Comparison of ENCODE assay signal across 1 cellular context in the genomic region with DNA sequence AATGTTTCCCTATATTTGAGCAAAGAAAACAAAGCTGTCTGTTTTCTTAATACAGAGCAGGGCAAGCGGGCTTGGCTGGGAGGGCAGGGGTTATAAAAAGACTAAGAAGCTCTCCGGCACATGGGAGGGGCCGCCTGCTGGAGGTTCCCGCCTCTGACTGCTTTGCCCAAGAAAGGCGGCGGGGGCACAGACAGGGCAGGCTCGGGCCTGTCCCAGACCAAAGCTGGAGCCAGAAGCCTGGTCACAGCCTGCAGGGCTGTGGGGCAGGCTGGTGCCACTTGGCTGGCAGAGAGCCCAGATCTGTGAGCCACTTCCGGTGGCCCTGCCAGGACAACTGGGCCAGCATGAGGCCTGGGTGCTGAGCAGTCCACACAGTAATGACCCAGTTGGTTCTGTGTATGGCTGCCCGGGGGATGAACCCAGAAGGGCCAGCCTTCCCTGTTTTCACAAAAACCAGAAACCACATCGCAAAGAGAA.
TF ChIP-seq lines count a peak whose summit lies in the region.

No MANE protein-coding gene starts in this region.

TF ChIP-seq in HepG2, 621 proteins besides CTCF, POLR2A, EP300 and RAD21 (continued from another document and continues in another):
- TF ChIP-seq, protein P1, sequence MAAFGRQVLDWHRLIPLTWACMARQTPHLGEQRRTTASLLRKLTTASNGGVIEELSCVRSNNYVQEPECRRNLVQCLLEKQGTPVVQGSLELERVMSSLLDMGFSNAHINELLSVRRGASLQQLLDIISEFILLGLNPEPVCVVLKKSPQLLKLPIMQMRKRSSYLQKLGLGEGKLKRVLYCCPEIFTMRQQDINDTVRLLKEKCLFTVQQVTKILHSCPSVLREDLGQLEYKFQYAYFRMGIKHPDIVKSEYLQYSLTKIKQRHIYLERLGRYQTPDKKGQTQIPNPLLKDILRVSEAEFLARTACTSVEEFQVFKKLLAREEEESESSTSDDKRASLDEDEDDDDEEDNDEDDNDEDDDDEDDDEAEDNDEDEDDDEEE (CRISPR knock-in tag; IDR thresholded peaks at IDR 0.05) = no peak
- TF ChIP-seq, protein P2, sequence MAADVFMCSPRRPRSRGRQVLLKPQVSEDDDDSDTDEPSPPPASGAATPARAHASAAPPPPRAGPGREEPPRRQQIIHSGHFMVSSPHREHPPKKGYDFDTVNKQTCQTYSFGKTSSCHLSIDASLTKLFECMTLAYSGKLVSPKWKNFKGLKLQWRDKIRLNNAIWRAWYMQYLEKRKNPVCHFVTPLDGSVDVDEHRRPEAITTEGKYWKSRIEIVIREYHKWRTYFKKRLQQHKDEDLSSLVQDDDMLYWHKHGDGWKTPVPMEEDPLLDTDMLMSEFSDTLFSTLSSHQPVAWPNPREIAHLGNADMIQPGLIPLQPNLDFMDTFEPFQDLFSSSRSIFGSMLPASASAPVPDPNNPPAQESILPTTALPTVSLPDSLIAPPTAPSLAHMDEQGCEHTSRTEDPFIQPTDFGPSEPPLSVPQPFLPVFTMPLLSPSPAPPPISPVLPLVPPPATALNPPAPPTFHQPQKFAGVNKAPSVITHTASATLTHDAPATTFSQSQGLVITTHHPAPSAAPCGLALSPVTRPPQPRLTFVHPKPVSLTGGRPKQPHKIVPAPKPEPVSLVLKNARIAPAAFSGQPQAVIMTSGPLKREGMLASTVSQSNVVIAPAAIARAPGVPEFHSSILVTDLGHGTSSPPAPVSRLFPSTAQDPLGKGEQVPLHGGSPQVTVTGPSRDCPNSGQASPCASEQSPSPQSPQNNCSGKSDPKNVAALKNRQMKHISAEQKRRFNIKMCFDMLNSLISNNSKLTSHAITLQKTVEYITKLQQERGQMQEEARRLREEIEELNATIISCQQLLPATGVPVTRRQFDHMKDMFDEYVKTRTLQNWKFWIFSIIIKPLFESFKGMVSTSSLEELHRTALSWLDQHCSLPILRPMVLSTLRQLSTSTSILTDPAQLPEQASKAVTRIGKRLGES (CRISPR knock-in tag; IDR thresholded peaks at IDR 0.05; ENCODE audit: borderline replicate concordance) = no peak
- no peak for TF ChIP-seq ZNF260 (CRISPR knock-in tag; IDR thresholded peaks at IDR 0.05; ENCODE audit: borderline replicate concordance, low read depth)
- TF ChIP-seq, protein P3, sequence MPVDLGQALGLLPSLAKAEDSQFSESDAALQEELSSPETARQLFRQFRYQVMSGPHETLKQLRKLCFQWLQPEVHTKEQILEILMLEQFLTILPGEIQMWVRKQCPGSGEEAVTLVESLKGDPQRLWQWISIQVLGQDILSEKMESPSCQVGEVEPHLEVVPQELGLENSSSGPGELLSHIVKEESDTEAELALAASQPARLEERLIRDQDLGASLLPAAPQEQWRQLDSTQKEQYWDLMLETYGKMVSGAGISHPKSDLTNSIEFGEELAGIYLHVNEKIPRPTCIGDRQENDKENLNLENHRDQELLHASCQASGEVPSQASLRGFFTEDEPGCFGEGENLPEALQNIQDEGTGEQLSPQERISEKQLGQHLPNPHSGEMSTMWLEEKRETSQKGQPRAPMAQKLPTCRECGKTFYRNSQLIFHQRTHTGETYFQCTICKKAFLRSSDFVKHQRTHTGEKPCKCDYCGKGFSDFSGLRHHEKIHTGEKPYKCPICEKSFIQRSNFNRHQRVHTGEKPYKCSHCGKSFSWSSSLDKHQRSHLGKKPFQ (CRISPR knock-in tag; IDR thresholded peaks at IDR 0.05; ENCODE audit: insufficient replicate concordance) = no peak
- TF ChIP-seq ZNF891 (CRISPR knock-in tag; IDR thresholded peaks at IDR 0.05) = no peak
- TF ChIP-seq ZMAT5 (CRISPR knock-in tag; IDR thresholded peaks at IDR 0.05; ENCODE audit: borderline replicate concordance, low read depth) = no peak
- no peak for TF ChIP-seq DZIP1 (CRISPR knock-in tag; IDR thresholded peaks at IDR 0.05)
- TF ChIP-seq ZNF101 (CRISPR knock-in tag; IDR thresholded peaks at IDR 0.05; ENCODE audit: borderline replicate concordance, low read depth) = peak; percentile 47; the same call in 1 of the 2 replicates
- no peak for TF ChIP-seq ZNF674 (CRISPR knock-in tag; IDR thresholded peaks at IDR 0.05; ENCODE audit: low read depth)
- TF ChIP-seq ZHX2 (IDR thresholded peaks at IDR 0.05; ENCODE audit: low read depth) = no peak
- TF ChIP-seq ZHX2 (CRISPR knock-in tag; IDR thresholded peaks at IDR 0.05; ENCODE audit: borderline replicate concordance) = no peak
- no peak; the same call in 1 of the 2 replicates for TF ChIP-seq JUN (CRISPR knock-in tag; IDR thresholded peaks at IDR 0.05)
- no peak for TF ChIP-seq HDAC6 (IDR thresholded peaks at IDR 0.05; ENCODE audit: low read depth, low read length)
- TF ChIP-seq THAP7 (CRISPR knock-in tag; IDR thresholded peaks at IDR 0.05) = no peak
- TF ChIP-seq, protein P4, sequence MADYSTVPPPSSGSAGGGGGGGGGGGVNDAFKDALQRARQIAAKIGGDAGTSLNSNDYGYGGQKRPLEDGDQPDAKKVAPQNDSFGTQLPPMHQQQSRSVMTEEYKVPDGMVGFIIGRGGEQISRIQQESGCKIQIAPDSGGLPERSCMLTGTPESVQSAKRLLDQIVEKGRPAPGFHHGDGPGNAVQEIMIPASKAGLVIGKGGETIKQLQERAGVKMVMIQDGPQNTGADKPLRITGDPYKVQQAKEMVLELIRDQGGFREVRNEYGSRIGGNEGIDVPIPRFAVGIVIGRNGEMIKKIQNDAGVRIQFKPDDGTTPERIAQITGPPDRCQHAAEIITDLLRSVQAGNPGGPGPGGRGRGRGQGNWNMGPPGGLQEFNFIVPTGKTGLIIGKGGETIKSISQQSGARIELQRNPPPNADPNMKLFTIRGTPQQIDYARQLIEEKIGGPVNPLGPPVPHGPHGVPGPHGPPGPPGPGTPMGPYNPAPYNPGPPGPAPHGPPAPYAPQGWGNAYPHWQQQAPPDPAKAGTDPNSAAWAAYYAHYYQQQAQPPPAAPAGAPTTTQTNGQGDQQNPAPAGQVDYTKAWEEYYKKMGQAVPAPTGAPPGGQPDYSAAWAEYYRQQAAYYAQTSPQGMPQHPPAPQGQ (CRISPR knock-in tag; IDR thresholded peaks at IDR 0.05; ENCODE audit: borderline replicate concordance) = no peak
- TF ChIP-seq, protein P5, sequence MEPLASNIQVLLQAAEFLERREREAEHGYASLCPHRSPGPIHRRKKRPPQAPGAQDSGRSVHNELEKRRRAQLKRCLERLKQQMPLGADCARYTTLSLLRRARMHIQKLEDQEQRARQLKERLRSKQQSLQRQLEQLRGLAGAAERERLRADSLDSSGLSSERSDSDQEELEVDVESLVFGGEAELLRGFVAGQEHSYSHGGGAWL (CRISPR knock-in tag; IDR thresholded peaks at IDR 0.05) = peak; percentile 63; the same call in 1 of the 2 replicates
- TF ChIP-seq MIER2 (CRISPR knock-in tag; IDR thresholded peaks at IDR 0.05) = no peak
- TF ChIP-seq, protein P6, sequence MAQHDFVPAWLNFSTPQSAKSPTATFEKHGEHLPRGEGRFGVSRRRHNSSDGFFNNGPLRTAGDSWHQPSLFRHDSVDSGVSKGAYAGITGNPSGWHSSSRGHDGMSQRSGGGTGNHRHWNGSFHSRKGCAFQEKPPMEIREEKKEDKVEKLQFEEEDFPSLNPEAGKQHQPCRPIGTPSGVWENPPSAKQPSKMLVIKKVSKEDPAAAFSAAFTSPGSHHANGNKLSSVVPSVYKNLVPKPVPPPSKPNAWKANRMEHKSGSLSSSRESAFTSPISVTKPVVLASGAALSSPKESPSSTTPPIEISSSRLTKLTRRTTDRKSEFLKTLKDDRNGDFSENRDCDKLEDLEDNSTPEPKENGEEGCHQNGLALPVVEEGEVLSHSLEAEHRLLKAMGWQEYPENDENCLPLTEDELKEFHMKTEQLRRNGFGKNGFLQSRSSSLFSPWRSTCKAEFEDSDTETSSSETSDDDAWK (CRISPR knock-in tag; IDR thresholded peaks at IDR 0.05) = no peak
- no peak for TF ChIP-seq U2AF1 (optimal IDR thresholded peaks at IDR 0.05; ENCODE audit: low read depth, low read length)
- TF ChIP-seq TCF12 (IDR thresholded peaks at IDR 0.05) = no peak
- no peak for TF ChIP-seq TCF12 (CRISPR knock-in tag; IDR thresholded peaks at IDR 0.05)
- peak; percentile 81 for TF ChIP-seq TAF15 (IDR thresholded peaks at IDR 0.05; ENCODE audit: low read depth, low read length, poor library complexity, severe bottlenecking)
- TF ChIP-seq, protein P7, sequence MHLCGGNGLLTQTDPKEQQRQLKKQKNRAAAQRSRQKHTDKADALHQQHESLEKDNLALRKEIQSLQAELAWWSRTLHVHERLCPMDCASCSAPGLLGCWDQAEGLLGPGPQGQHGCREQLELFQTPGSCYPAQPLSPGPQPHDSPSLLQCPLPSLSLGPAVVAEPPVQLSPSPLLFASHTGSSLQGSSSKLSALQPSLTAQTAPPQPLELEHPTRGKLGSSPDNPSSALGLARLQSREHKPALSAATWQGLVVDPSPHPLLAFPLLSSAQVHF (CRISPR knock-in tag; IDR thresholded peaks at IDR 0.05) = no peak
- no peak for TF ChIP-seq SCMH1 (CRISPR knock-in tag; IDR thresholded peaks at IDR 0.05; ENCODE audit: borderline replicate concordance)
- TF ChIP-seq, protein P8, sequence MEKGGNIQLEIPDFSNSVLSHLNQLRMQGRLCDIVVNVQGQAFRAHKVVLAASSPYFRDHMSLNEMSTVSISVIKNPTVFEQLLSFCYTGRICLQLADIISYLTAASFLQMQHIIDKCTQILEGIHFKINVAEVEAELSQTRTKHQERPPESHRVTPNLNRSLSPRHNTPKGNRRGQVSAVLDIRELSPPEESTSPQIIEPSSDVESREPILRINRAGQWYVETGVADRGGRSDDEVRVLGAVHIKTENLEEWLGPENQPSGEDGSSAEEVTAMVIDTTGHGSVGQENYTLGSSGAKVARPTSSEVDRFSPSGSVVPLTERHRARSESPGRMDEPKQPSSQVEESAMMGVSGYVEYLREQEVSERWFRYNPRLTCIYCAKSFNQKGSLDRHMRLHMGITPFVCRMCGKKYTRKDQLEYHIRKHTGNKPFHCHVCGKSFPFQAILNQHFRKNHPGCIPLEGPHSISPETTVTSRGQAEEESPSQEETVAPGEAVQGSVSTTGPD (CRISPR knock-in tag; IDR thresholded peaks at IDR 0.05) = no peak
- TF ChIP-seq, protein P9, sequence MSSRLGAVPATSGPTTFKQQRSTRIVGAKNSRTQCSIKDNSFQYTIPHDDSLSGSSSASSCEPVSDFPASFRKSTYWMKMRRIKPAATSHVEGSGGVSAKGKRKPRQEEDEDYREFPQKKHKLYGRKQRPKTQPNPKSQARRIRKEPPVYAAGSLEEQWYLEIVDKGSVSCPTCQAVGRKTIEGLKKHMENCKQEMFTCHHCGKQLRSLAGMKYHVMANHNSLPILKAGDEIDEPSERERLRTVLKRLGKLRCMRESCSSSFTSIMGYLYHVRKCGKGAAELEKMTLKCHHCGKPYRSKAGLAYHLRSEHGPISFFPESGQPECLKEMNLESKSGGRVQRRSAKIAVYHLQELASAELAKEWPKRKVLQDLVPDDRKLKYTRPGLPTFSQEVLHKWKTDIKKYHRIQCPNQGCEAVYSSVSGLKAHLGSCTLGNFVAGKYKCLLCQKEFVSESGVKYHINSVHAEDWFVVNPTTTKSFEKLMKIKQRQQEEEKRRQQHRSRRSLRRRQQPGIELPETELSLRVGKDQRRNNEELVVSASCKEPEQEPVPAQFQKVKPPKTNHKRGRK (CRISPR knock-in tag; IDR thresholded peaks at IDR 0.05) = no peak
